ENCODE assay signal across 27 cellular contexts in genomic region chr5:91200692-91201091, GRCh38.
"Had no signal": no experiment of that assay in that cellular context is flagged by ENCODE, and none has a peak within 500 bp of the region (broad histone marks: within the 10 kb centered on the region; RNA-seq: fewer than 3 reads in every experiment).

No MANE protein-coding gene starts in this region.

- H3K27ac Mint-ChIP-seq: dendritic cell treated with granulocyte-macrophage colony-stimulating factor and Interleukin-4, amounts not matched to agents 40 ng/mL and 50 ng/mL, for 4 days; effector memory CD8-positive, alpha-beta T cell; endodermal cell had no signal

- DNase-seq: colonic mucosa; cortex of kidney; dermis blood vessel endothelial cell; dorsolateral prefrontal cortex; effector CD4-positive, alpha-beta T cell; effector CD8-positive, alpha-beta T cell; effector memory CD4-positive, alpha-beta T cell; effector memory CD8-positive, alpha-beta T cell; endodermal cell; erythroblast; esophagus squamous epithelium; foreskin fibroblast; foreskin keratinocyte; foreskin melanocyte; gastrocnemius medialis; glutamatergic neuron; head of caudate nucleus; heart right ventricle had no signal

- H3K27me3 ChIP-seq: colonic mucosa, dorsolateral prefrontal cortex, esophagus muscularis mucosa, esophagus squamous epithelium, gastrocnemius medialis, gastroesophageal sphincter, heart right ventricle had no signal

- FAIRE-seq: colon, endometrium, endothelial cell of umbilical vein had no signal

- H3K9me3 ChIP-seq: colonic mucosa, esophagus muscularis mucosa, esophagus squamous epithelium, gastrocnemius medialis, gastroesophageal sphincter had no signal

- H3K27ac ChIP-seq: colonic mucosa, coronary artery, dorsolateral prefrontal cortex, epithelial cell of prostate, esophagus muscularis mucosa, esophagus squamous epithelium, foreskin keratinocyte, gastrocnemius medialis, gastroesophageal sphincter, heart right ventricle had no signal

- H3K27me3 Mint-ChIP-seq: dendritic cell treated with granulocyte-macrophage colony-stimulating factor and Interleukin-4, amounts not matched to agents 40 ng/mL and 50 ng/mL, for 4 days had no signal

- H3K36me3 ChIP-seq: colonic mucosa, esophagus muscularis mucosa, esophagus squamous epithelium, gastrocnemius medialis, gastroesophageal sphincter, heart right ventricle had no signal

- H3K4me3 Mint-ChIP-seq: dendritic cell treated with granulocyte-macrophage colony-stimulating factor and Interleukin-4, amounts not matched to agents 40 ng/mL and 50 ng/mL, for 4 days; effector memory CD8-positive, alpha-beta T cell; endodermal cell had no signal

- H3K4me1 ChIP-seq: colonic mucosa, esophagus muscularis mucosa, esophagus squamous epithelium, foreskin keratinocyte, gastrocnemius medialis, gastroesophageal sphincter, heart right ventricle had no signal

- H3K9me3 Mint-ChIP-seq: dendritic cell treated with granulocyte-macrophage colony-stimulating factor and Interleukin-4, amounts not matched to agents 40 ng/mL and 50 ng/mL, for 4 days; effector memory CD8-positive, alpha-beta T cell; endodermal cell had no signal

- H3K4me3 ChIP-seq: colonic mucosa, coronary artery, dorsolateral prefrontal cortex, esophagus muscularis mucosa, esophagus squamous epithelium, gastrocnemius medialis, gastroesophageal sphincter, heart right ventricle had no signal

- ATAC-seq: effector memory CD8-positive, alpha-beta T cell; esophagus mucosa; foreskin keratinocyte; gastrocnemius medialis; gastroesophageal sphincter; heart right ventricle had no signal
